ENCODE assay signal across 14 cellular contexts in the genomic region with DNA sequence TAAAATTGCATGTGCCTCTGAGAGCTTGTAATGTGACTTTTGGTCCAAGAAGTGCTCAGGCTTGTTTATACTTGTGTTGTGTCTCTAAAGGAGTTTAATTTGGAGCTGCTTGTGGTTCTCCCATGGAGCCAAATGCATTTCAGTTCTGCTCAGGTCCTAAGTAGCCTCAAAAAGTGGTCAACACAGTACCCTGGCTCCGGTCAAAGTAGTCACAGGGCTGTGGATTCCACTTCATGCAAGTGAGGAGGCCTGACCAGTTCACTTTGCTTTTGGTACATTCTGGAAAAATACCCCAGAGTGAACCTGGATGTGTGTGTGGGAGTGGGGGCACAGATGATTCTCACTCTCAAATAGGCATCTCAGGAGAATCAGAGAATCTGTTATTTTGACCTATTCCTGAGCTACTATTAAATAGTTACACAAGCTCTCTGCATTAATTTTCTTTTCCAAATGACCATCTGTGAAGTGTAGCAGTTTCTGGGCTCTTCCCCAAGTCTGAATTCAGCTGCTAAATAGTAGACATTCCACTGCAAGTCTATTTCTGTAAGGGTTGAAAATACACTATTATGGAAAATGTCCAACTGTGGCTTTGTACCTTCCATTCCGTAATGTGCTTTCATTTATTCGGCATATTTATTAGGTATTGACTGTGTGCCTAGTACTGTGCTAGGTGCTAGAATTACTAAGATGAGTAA. TPM values are rescaled to one million over a fixed set of nuclear protein-coding genes. Genes with fewer than 3 reads are reported as not detected.
DNase-seq lines count a peak whose midpoint lies in the region; ATAC-seq and TF ChIP-seq lines count a peak whose summit lies in the region.
"Had no signal": no experiment of that assay in that cellular context is flagged by ENCODE, and none has a peak within 500 bp of the region (broad histone marks: within the 10 kb centered on the region; RNA-seq: fewer than 3 reads in every experiment).

No MANE protein-coding gene starts in this region.

- peak overlapping the region; percentile 18 for H3K27ac ChIP-seq in 22Rv1

- no peak overlapping the region for H3K4me3 ChIP-seq in astrocyte of the cerebellum (ENCODE audit: low read depth, low read length)

- ATAC-seq in Right ventricle myocardium superior (ENCODE audit: poor library complexity) (peak; percentile 73), HG02759 (IDR thresholded peaks at IDR 0.05; ENCODE audit: unreplicated experiment) (no peak), HG02840 (IDR thresholded peaks at IDR 0.05; ENCODE audit: low FRiP score, unreplicated experiment) (no peak), GM19455 (IDR thresholded peaks at IDR 0.05; ENCODE audit: unreplicated experiment) (no peak)
- ATAC-seq: activated T-cell treated with anti-CD3 and anti-CD28 coated beads, Interleukin-2, amount 50 U/mL, for 72 hours had no signal

- intact Hi-C loops in Right ventricle myocardium superior (cut with DNase I), result no loop called here

- in situ Hi-C loops in astrocyte of the cerebellum (cut with HindIII; ENCODE audit: low sequenced_read_pairs), result no loop called here

- TF ChIP-seq CTCF in 22Rv1 (IDR thresholded peaks at IDR 0.05) (no peak), astrocyte of the cerebellum (IDR thresholded peaks at IDR 0.05; ENCODE audit: low read depth, low read length, missing control alignments) (no peak)

- DNase-seq in astrocyte of the cerebellum (ENCODE audit: low read depth) (peak; percentile 62), Right ventricle myocardium superior (no peak), pons (ENCODE audit: low spot score) (peak; percentile 64), NCI-H2227 treated with DMSO at 0.1 percent for 48 hours (lab: John Stamatoyannopoulos, UW) (no peak)
- DNase-seq: activated T-cell treated with anti-CD3 and anti-CD28 coated beads, Interleukin-2, amount 50 U/mL, for 72 hours; central memory CD4-positive, alpha-beta T cell; mesendoderm; NCI-H1092 treated with DMSO at 0.1 percent for 48 hours; NCI-H748 treated with DMSO at 0.1 percent for 48 hours; stimulated activated CD8-positive, alpha-beta memory T cell treated with anti-CD3 and anti-CD28 coated beads, Interleukin-4, amount 100 ng/mL, for 48 hours had no signal

RNA-seq across cellular contexts. Expression of a gene that starts 31.7 kb away (rescaled TPM):
- total RNA-seq in Right ventricle myocardium superior, result 17.5 TPM

RNA-seq across cellular contexts. Expression of a gene that starts 43.5 kb away (rescaled TPM):
- 20.2 TPM for total RNA-seq in Right ventricle myocardium superior

Comparison
In these comparisons a context has a peak if more than half of its experiments do, and no peak if none do; other contexts are left out.
1. DNase-seq: peak in astrocyte of the cerebellum (single experiment) and pons (single experiment); none in Right ventricle myocardium superior (single experiment) and NCI-H2227 treated with DMSO at 0.1 percent for 48 hours (single experiment).